ENCODE assay signal across 28 cellular contexts in genomic region chr5:581941-582340, GRCh38.
"Had no signal": no experiment of that assay in that cellular context is flagged by ENCODE, and none has a peak within 500 bp of the region (broad histone marks: within the 10 kb centered on the region; RNA-seq: fewer than 3 reads in every experiment).

No MANE protein-coding gene starts in this region.

- H3K4me1 Mint-ChIP-seq: activated CD4-positive, alpha-beta T cell treated with anti-CD3 and anti-CD28 coated beads for 36 hours; activated CD4-positive, alpha-beta T cell treated with anti-CD3 and anti-CD28 coated beads, Interleukin-2, amount 10 ng/mL, durations not matched to agents 24 days and 14 days; activated T-helper 17 cell treated with anti-CD3 and anti-CD28 coated beads, Interleukin-2, amount 50 U/mL, for 72 hours; T-helper 17 cell had no signal

- H3K27ac ChIP-seq: brain microvascular endothelial cell, colonic mucosa, dorsolateral prefrontal cortex had no signal

- H3K9me3 ChIP-seq: colonic mucosa had no signal

- H3K27ac Mint-ChIP-seq: activated CD4-positive, alpha-beta memory T cell treated with anti-CD3 and anti-CD28 coated beads for 36 hours; activated CD4-positive, alpha-beta T cell treated with anti-CD3 and anti-CD28 coated beads for 36 hours; activated CD4-positive, alpha-beta T cell treated with anti-CD3 and anti-CD28 coated beads, Interleukin-2, amount 10 ng/mL, durations not matched to agents 24 days and 14 days; activated CD8-positive, alpha-beta T cell treated with anti-CD3 and anti-CD28 coated beads, Interleukin-2, amount 10 ng/mL, durations not matched to agents 7 days and 5 days; activated naive CD8-positive, alpha-beta T cell; activated T-helper 17 cell treated with anti-CD3 and anti-CD28 coated beads, Interleukin-2, amount 50 U/mL, for 72 hours; dendritic cell treated with granulocyte-macrophage colony-stimulating factor and Interleukin-4, amounts not matched to agents 40 ng/mL and 50 ng/mL, for 4 days; endodermal cell; T-helper 17 cell; T-helper 2 cell treated with Interferon-gamma antibody and Interleukin-4, amounts not matched to agents 5 μg/mL and 100 μg/mL, for 36 hours had no signal

- H3K36me3 Mint-ChIP-seq: activated CD4-positive, alpha-beta memory T cell treated with anti-CD3 and anti-CD28 coated beads for 36 hours; activated naive CD8-positive, alpha-beta T cell had no signal

- H3K27me3 ChIP-seq: colonic mucosa had no signal

- H3K4me3 ChIP-seq: colonic mucosa, dorsolateral prefrontal cortex had no signal

- H3K4me3 Mint-ChIP-seq: activated CD4-positive, alpha-beta memory T cell treated with anti-CD3 and anti-CD28 coated beads for 36 hours; activated CD4-positive, alpha-beta T cell treated with anti-CD3 and anti-CD28 coated beads for 36 hours; activated CD4-positive, alpha-beta T cell treated with anti-CD3 and anti-CD28 coated beads, Interleukin-2, amount 10 ng/mL, durations not matched to agents 24 days and 14 days; activated CD8-positive, alpha-beta T cell treated with anti-CD3 and anti-CD28 coated beads, Interleukin-2, amount 10 ng/mL, durations not matched to agents 7 days and 5 days; activated naive CD8-positive, alpha-beta T cell; activated T-cell treated with anti-CD3 and anti-CD28 coated beads, Interleukin-2, amount 50 U/mL, for 4 hours; activated T-helper 17 cell treated with anti-CD3 and anti-CD28 coated beads, Interleukin-2, amount 50 U/mL, for 72 hours; dendritic cell treated with granulocyte-macrophage colony-stimulating factor and Interleukin-4, amounts not matched to agents 40 ng/mL and 50 ng/mL, for 4 days; endodermal cell; T-helper 17 cell; T-helper 2 cell treated with Interferon-gamma antibody and Interleukin-4, amounts not matched to agents 5 μg/mL and 100 μg/mL, for 36 hours had no signal

- H3K9me3 Mint-ChIP-seq: activated T-helper 17 cell treated with anti-CD3 and anti-CD28 coated beads, Interleukin-2, amount 50 U/mL, for 72 hours had no signal

- H3K36me3 ChIP-seq: brain microvascular endothelial cell, colonic mucosa had no signal

- H3K4me1 ChIP-seq: colonic mucosa had no signal

- DNase-seq: activated CD4-positive, alpha-beta memory T cell treated with anti-CD3 and anti-CD28 coated beads for 36 hours; activated CD4-positive, alpha-beta T cell treated with anti-CD3 and anti-CD28 coated beads for 36 hours; activated CD4-positive, alpha-beta T cell treated with anti-CD3 and anti-CD28 coated beads, Interleukin-2, amount 10 ng/mL, durations not matched to agents 24 days and 14 days; activated CD4-positive, CD25-positive, alpha-beta regulatory T cell; activated CD4-positive, CD25-positive, alpha-beta regulatory T cell treated with anti-CD3 and anti-CD28 coated beads, Interleukin-2, amount 50 U/mL, for 72 hours; activated CD8-positive, alpha-beta T cell treated with anti-CD3 and anti-CD28 coated beads, Interleukin-2, amount 10 ng/mL, durations not matched to agents 7 days and 5 days; activated effector memory CD4-positive, alpha-beta T cell treated with Interleukin-2 at 50 U/mL for 16 hours; activated gamma-delta T cell treated with Interleukin-2 at 50 U/mL for 16 hours; activated naive CD4-positive, alpha-beta T cell treated with anti-CD3 and anti-CD28 coated beads, Interleukin-2, amount 50 U/mL, for 16 hours; activated naive CD4-positive, alpha-beta T cell treated with Interleukin-2 at 50 U/mL for 16 hours; activated T-cell treated with anti-CD3 and anti-CD28 coated beads, Interleukin-2, amount 50 U/mL, for 4 hours; amniotic stem cell; anterior cingulate cortex; brain microvascular endothelial cell; caudate nucleus; colonic mucosa; dorsolateral prefrontal cortex; effector memory CD4-positive, alpha-beta T cell; endodermal cell; foreskin fibroblast; T-helper 1 cell; T-helper 17 cell; T1000 had no signal

- ATAC-seq: activated CD4-positive, alpha-beta T cell treated with anti-CD3 and anti-CD28 coated beads for 36 hours; activated CD8-positive, alpha-beta T cell treated with anti-CD3 and anti-CD28 coated beads, Interleukin-2, amount 10 ng/mL, durations not matched to agents 7 days and 5 days; activated T-cell treated with anti-CD3 and anti-CD28 coated beads, Interleukin-2, amount 50 U/mL, for 4 hours; activated T-helper 17 cell treated with anti-CD3 and anti-CD28 coated beads, Interleukin-2, amount 50 U/mL, for 72 hours; esophagus mucosa; T-helper 17 cell had no signal
